Comparison of ENCODE assay signal across 22 cellular contexts in the genomic region with DNA sequence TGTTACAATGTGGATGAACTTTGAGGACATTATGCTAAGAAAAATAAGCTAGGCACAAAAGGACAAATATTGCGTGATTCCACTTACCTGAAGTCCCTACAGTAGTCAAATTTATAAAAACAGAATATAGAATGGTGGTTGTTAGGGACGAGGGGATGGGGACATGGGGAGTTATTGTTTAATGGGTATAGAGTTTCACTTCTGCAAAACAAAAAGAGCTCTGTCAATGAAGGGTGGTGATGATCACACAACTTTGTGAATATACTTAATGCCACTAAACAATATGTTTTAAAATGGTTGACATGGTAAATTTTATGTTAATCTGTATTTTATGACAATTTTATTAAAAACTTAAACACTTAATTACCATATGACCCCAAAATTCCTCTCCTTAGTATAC. TPM values are rescaled to one million over a fixed set of nuclear protein-coding genes. Genes with fewer than 3 reads are reported as not detected.
DNase-seq lines count a peak whose midpoint lies in the region; ATAC-seq and TF ChIP-seq lines count a peak whose summit lies in the region.
"Had no signal": no experiment of that assay in that cellular context is flagged by ENCODE, and none has a peak within 500 bp of the region (broad histone marks: within the 10 kb centered on the region; RNA-seq: fewer than 3 reads in every experiment).

No MANE protein-coding gene starts in this region.

- H3K36me3 Mint-ChIP-seq in mesothelial cell of epicardium: peaks cover 47% of the 10 kb centered on the region

- peak; percentile 59 for ATAC-seq in GM19043 (IDR thresholded peaks at IDR 0.05; ENCODE audit: low read depth, unreplicated experiment)
- peak; percentile 63 for ATAC-seq in HG02973 (IDR thresholded peaks at IDR 0.05; ENCODE audit: unreplicated experiment)
- ATAC-seq: A549; GM23338; K562; left lung; stimulated activated naive CD8-positive, alpha-beta T cell treated with anti-CD3 and anti-CD28 coated beads, Interleukin-15, amount 100 ng/mL, for 72 hours had no signal

- peaks cover 17% of the 10 kb centered on the region for H3K9me3 Mint-ChIP-seq in mesothelial cell of epicardium
- H3K9me3 Mint-ChIP-seq: GM23338; stimulated activated naive CD8-positive, alpha-beta T cell treated with anti-CD3 and anti-CD28 coated beads, Interleukin-15, amount 100 ng/mL, for 72 hours had no signal

- H3K4me3 ChIP-seq in smooth muscle cell: no peak overlapping the region
- H3K4me3 ChIP-seq: A549, ascending aorta, GM23338, K562, left lung, SJCRH30, vagina had no signal

- DNase-seq in MV-4-11 (lab: John Stamatoyannopoulos, UW) (peak; percentile 42), kidney tubule cell (ENCODE audit: low spot score) (no peak), HT-29 (ENCODE audit: low spot score) (no peak), mesothelial cell of epicardium (ENCODE audit: low spot score in 2 of 2, unreplicated experiment in 2 of 2) (no peak), smooth muscle cell (lab: John Stamatoyannopoulos, UW; ENCODE audit: unreplicated experiment) (no peak)
- DNase-seq: activated CD4-positive, alpha-beta T cell treated with anti-CD3 and anti-CD28 coated beads for 48 hours; activated CD8-positive, alpha-beta memory T cell treated with anti-CD3 and anti-CD28 coated beads, Interleukin-2, amount 50 U/mL, for 4 hours; activated gamma-delta T cell; foreskin melanocyte; left lung; NK-92 treated with Interleukin-12 subunit alpha and Interleukin-12 subunit beta, amount 100 ng/mL, for 24 hours; SJCRH30; stimulated activated naive CD8-positive, alpha-beta T cell treated with anti-CD3 and anti-CD28 coated beads, Interleukin-15, amount 100 ng/mL, for 72 hours had no signal

- TF ChIP-seq CTCF in 22Rv1 (IDR thresholded peaks at IDR 0.05) (no peak), mesothelial cell of epicardium (IDR thresholded peaks at IDR 0.05; ENCODE audit: unreplicated experiment) (no peak), smooth muscle cell (IDR thresholded peaks at IDR 0.05; ENCODE audit: borderline replicate concordance, insufficient read depth, poor library complexity, severe bottlenecking) (no peak)

- 97% methylated on average over 2 of the region's 2 CpGs for WGBS in smooth muscle cell (ENCODE audit: low lambda C conversion rate)

- H3K27ac ChIP-seq in 22Rv1 (peak overlapping the region; percentile 9; the same call in 1 of the 2 replicates), smooth muscle cell (ENCODE audit: low read depth) (no peak overlapping the region)
- H3K27ac ChIP-seq: A549, ascending aorta, left lung, SJCRH30, vagina had no signal

- no peaks in the 10 kb centered on the region for H3F3A ChIP-seq in smooth muscle cell (ENCODE audit: low read depth)

- H2AFZ ChIP-seq in smooth muscle cell (ENCODE audit: low read depth): no peak overlapping the region
- H2AFZ ChIP-seq: GM23338 had no signal

- no peaks in the 10 kb centered on the region for H3K9me3 ChIP-seq in smooth muscle cell (replicated peaks; ENCODE audit: low read depth)
- H3K9me3 ChIP-seq: A549, ascending aorta, left lung, SJCRH30, vagina had no signal

- H4K20me1 ChIP-seq in smooth muscle cell (ENCODE audit: low read depth): no peaks in the 10 kb centered on the region

- no peaks in the 10 kb centered on the region for H3K36me3 ChIP-seq in smooth muscle cell (ENCODE audit: low read depth)
- H3K36me3 ChIP-seq: vagina had no signal

- H3K9ac ChIP-seq in smooth muscle cell (ENCODE audit: low read depth): no peak overlapping the region

- no peaks in the 10 kb centered on the region for H3K27me3 Mint-ChIP-seq in mesothelial cell of epicardium (ENCODE audit: low read depth)
- H3K27me3 Mint-ChIP-seq: stimulated activated naive CD8-positive, alpha-beta T cell treated with anti-CD3 and anti-CD28 coated beads, Interleukin-15, amount 100 ng/mL, for 72 hours had no signal

- no peaks in the 10 kb centered on the region for H3K4me1 ChIP-seq in smooth muscle cell (ENCODE audit: low read depth)
- H3K4me1 ChIP-seq: A549, ascending aorta, left lung, SJCRH30, vagina had no signal

- no peak overlapping the region for H3K4me2 ChIP-seq in smooth muscle cell
- H3K4me2 ChIP-seq: A549, GM23338 had no signal

- no peaks in the 10 kb centered on the region for H3K4me1 Mint-ChIP-seq in mesothelial cell of epicardium
- H3K4me1 Mint-ChIP-seq: CD14-positive monocyte; GM23338; stimulated activated naive CD8-positive, alpha-beta T cell treated with anti-CD3 and anti-CD28 coated beads, Interleukin-15, amount 100 ng/mL, for 72 hours had no signal

- H3K4me3 Mint-ChIP-seq in mesothelial cell of epicardium: no peak overlapping the region
- H3K4me3 Mint-ChIP-seq: CD14-positive monocyte; GM23338; stimulated activated naive CD8-positive, alpha-beta T cell treated with anti-CD3 and anti-CD28 coated beads, Interleukin-15, amount 100 ng/mL, for 72 hours had no signal

- no peaks in the 10 kb centered on the region for H3K79me2 ChIP-seq in smooth muscle cell (ENCODE audit: low read depth)

- H3K27ac Mint-ChIP-seq in mesothelial cell of epicardium: no peak overlapping the region
- H3K27ac Mint-ChIP-seq: CD14-positive monocyte; GM23338; stimulated activated naive CD8-positive, alpha-beta T cell treated with anti-CD3 and anti-CD28 coated beads, Interleukin-15, amount 100 ng/mL, for 72 hours had no signal

- H3K27me3 ChIP-seq in smooth muscle cell (ENCODE audit: low read depth): no peaks in the 10 kb centered on the region
- H3K27me3 ChIP-seq: ascending aorta, left lung, SJCRH30, vagina had no signal

RNA-seq across cellular contexts. Expression of a gene that starts 26.1 kb away (rescaled TPM):
- 19.2 and 25.1 TPM in 2 replicates for total RNA-seq in HT-29 (2014; rRNA removed; shearing (Covaris generic))
- 44.4 to 48.3 TPM (median 44.7 TPM) in 3 replicates for total RNA-seq in mesothelial cell of epicardium
- total RNA-seq in smooth muscle cell: 28.9 and 35.7 TPM in 2 replicates
- 21.2 and 22.4 TPM in 2 replicates for polyA plus RNA-seq in smooth muscle cell

RNA-seq across cellular contexts. Expression of a gene that starts 54.7 kb away (rescaled TPM):
- 6.2 and 6.3 TPM in 2 replicates for total RNA-seq in HT-29 (2014; rRNA removed; shearing (Covaris generic))
- 5.4 to 6.4 TPM (median 5.4 TPM) in 3 replicates for total RNA-seq in mesothelial cell of epicardium
- total RNA-seq in smooth muscle cell: 0.45 and 1.5 TPM in 2 replicates
- polyA plus RNA-seq in smooth muscle cell: 1.7 and 4.6 TPM in 2 replicates
